Comparison of ENCODE assay signal across 8 cellular contexts in genomic region chr4:98658287-98659105, GRCh38. TPM values are rescaled to one million over a fixed set of nuclear protein-coding genes. Genes with fewer than 3 reads are reported as not detected.
DNase-seq lines count a peak whose midpoint lies in the region; ATAC-seq, FAIRE-seq and TF ChIP-seq lines count a peak whose summit lies in the region.

TSPAN5 (minus strand) TSS chr4:98658611.

- H3K4me3 ChIP-seq in WERI-Rb-1 (ENCODE audit: low read depth, low read length): peak within 1 kb of the TSS; percentile 86
- peak within 1 kb of the TSS; percentile 86 for H3K4me3 ChIP-seq in iPS-18c (ENCODE audit: insufficient read depth, low read depth, low read length)
- H3K4me3 ChIP-seq in skeletal muscle satellite cell (ENCODE audit: low read length): peak within 1 kb of the TSS; percentile 81

- in situ Hi-C loops in T47D (cut with HindIII; ENCODE audit: low pct_unique_long_range_greater_than_20kb, low sequenced_read_pairs): no loop called here

- TF ChIP-seq CTCF in WERI-Rb-1 (IDR thresholded peaks at IDR 0.05; ENCODE audit: low read depth, low read length): 0 out of 2 replicates have a peak, but pooled peaks have one; percentile 1

- peak within 1 kb of the TSS; percentile 80 for H3K27ac ChIP-seq in WERI-Rb-1

- peaks cover 44% of the 10 kb centered on the region for H3K4me1 ChIP-seq in skeletal muscle satellite cell (ENCODE audit: control insufficient read depth, insufficient read depth, low read length)

- no peaks in the 10 kb centered on the region for H3K27me3 ChIP-seq in WERI-Rb-1 (ENCODE audit: insufficient read depth, low read depth, severe bottlenecking)
- H3K27me3 ChIP-seq in skeletal muscle satellite cell (ENCODE audit: control insufficient read depth, insufficient read depth, low read length): no peaks in the 10 kb centered on the region

- peak; percentile 44 for DNase-seq in GM18507 (ENCODE audit: extremely low spot score, insufficient read length, low read depth)
- peak; percentile 31 for DNase-seq in NCI-H146 (lab: John Stamatoyannopoulos, UW)
- peak; percentile 93 for DNase-seq in WERI-Rb-1
- peak; percentile 69 to 78 for DNase-seq in T47D (ENCODE audit: low read depth in 1 of 2, low spot score in 1 of 2)
- DNase-seq in GF-D8 (lab: John Stamatoyannopoulos, UW): no peak

- H3K9me3 ChIP-seq in WERI-Rb-1 (ENCODE audit: severe bottlenecking) (no peaks in the 10 kb centered on the region), iPS-18c (ENCODE audit: control insufficient read depth, insufficient read depth, low read length) (no peaks in the 10 kb centered on the region), skeletal muscle satellite cell (replicated peaks; ENCODE audit: low read length) (no peaks in the 10 kb centered on the region)

- peak; percentile 86 for ATAC-seq in HG02798 (IDR thresholded peaks at IDR 0.05; ENCODE audit: poor library complexity, unreplicated experiment)

- H3K36me3 ChIP-seq in WERI-Rb-1 (no peaks in the 10 kb centered on the region; the same call in 1 of the 2 replicates), skeletal muscle satellite cell (ENCODE audit: insufficient read depth, low read length) (no peaks in the 10 kb centered on the region)

- H3K4me2 ChIP-seq in skeletal muscle satellite cell (ENCODE audit: low read length): peak within 1 kb of the TSS; percentile 89

- peak; percentile 36 for FAIRE-seq in GM18507 (lab: Jason Lieb, UNC)

- H3K9ac ChIP-seq in skeletal muscle satellite cell (ENCODE audit: low read depth, low read length): peak within 1 kb of the TSS; percentile 95

RNA-seq across cellular contexts. Expression of gene TSPAN5, which starts in this region (rescaled TPM):
- 47.4 and 51.3 TPM in 2 replicates for total RNA-seq in skeletal muscle satellite cell (2012; rRNA removed)
